1 cellular context compared by ENCODE assay signal in the genomic region with DNA sequence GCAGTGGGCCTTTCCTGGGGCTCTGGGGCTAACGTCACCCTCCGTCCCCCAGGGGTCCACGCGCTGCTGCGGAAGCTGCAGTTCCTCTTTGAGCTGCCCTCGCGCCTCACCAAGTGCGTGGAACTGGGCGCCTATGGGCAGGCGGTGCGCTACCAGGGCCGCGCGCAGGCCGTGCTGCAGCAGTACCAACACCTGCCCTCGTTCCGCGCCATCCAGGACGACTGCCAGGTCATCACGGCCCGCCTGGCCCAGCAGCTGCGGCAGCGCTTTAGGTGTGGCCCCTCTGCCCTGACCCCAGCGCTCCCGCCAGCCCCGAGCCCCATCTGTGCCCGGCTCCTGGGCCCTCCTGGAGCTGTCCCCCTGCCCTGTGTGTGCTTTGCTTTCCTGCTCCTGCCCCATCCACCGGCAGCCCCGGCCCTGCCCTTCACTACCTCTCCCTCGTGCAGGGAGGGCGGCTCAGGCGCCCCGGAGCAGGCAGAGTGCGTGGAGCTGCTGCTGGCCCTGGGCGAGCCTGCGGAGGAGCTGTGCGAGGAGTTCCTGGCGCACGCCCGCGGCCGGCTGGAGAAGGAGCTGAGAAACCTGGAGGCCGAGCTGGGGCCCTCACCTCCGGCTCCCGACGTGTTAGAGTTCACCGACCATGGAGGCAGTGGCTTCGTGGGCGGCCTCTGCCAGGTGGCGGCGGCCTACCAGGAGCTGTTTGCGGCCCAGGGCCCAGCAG.
TF ChIP-seq lines count a peak whose summit lies in the region.

No MANE protein-coding gene starts in this region.

TF ChIP-seq in HepG2, 621 proteins besides CTCF, POLR2A, EP300 and RAD21:
- TF ChIP-seq AGO2 (optimal IDR thresholded peaks at IDR 0.05; ENCODE audit: low read depth, low read length) = peak; percentile 33
- TF ChIP-seq, protein P1, sequence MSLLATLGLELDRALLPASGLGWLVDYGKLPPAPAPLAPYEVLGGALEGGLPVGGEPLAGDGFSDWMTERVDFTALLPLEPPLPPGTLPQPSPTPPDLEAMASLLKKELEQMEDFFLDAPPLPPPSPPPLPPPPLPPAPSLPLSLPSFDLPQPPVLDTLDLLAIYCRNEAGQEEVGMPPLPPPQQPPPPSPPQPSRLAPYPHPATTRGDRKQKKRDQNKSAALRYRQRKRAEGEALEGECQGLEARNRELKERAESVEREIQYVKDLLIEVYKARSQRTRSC (CRISPR knock-in tag; IDR thresholded peaks at IDR 0.05; ENCODE audit: low read depth) = no peak
- peak; percentile 53 for TF ChIP-seq RBFOX2 (IDR thresholded peaks at IDR 0.05; ENCODE audit: low read depth, low read length)
- TF ChIP-seq ZNF569 (CRISPR knock-in tag; IDR thresholded peaks at IDR 0.05; ENCODE audit: borderline replicate concordance) = no peak
